Comparison of ENCODE assay signal across 10 cellular contexts in the genomic region with DNA sequence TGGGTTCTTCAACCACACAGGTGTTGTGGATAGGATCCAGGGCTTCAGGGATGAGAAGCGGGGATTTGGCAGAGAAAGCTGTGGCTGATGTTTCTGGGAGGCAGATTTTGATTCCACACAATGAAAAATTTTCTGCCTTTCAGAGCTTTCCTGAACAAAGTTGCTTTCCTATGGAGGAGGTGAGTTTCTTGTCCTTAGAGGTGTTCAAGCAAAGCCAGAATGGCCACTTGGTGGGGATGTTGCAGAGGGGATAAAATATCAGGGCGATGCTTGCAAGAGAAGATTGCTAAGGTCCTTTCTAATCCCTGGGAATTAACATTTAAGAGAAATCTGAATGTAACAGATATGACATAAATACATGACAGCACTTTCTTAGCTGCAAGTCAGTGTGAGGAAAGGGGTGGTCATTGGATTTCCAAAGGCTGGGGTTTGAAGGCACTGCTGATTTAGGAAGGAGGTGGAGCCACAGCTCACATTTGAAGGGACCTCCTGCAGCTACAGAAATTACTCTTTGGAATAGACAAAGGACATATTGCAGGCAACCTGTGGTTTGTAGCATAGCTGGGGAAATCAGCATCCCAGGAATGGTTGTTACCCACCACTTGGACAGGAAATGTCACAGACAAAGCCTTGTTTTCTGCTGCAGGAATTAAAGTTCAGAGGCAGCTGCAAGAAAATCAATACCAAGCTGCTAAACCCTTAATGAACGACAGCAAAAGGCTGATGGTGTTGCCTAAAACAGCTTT.
DNase-seq lines count a peak whose midpoint lies in the region; ATAC-seq and TF ChIP-seq lines count a peak whose summit lies in the region.
"Had no signal": no experiment of that assay in that cellular context is flagged by ENCODE, and none has a peak within 500 bp of the region (broad histone marks: within the 10 kb centered on the region; RNA-seq: fewer than 3 reads in every experiment).

No MANE protein-coding gene starts in this region.

- no peak for TF ChIP-seq POLR2A in body of pancreas (IDR thresholded peaks at IDR 0.05)

- TF ChIP-seq CTCF in GM12873 (IDR thresholded peaks at IDR 0.05; ENCODE audit: insufficient read depth, low read depth, low read length, missing control alignments) (peak; percentile 26), coronary artery (IDR thresholded peaks at IDR 0.05) (no peak), body of pancreas (IDR thresholded peaks at IDR 0.05) (peak in 3 of 7 experiments; percentile 5 to 10 (median 7))

- H3K27me3 ChIP-seq in body of pancreas = no peaks in the 10 kb centered on the region

- H3K4me3 ChIP-seq in coronary artery (no peak overlapping the region), body of pancreas (no peak overlapping the region)

- no peaks in the 10 kb centered on the region for H3K36me3 ChIP-seq in body of pancreas (replicated peaks in 1 of 2; ENCODE audit: insufficient read depth in 1 of 2, low read depth in 2 of 2)

- H3K27ac ChIP-seq in coronary artery (no peak overlapping the region), body of pancreas (no peak overlapping the region)

- intact Hi-C loops in body of pancreas (cut with DNase I) = no loop called here

- WGBS in body of pancreas, 2 donors = 47 to 53% methylated on average over 3 of the region's 3 CpGs

- no peaks in the 10 kb centered on the region for H3K9me3 ChIP-seq in body of pancreas

- no peaks in the 10 kb centered on the region for H3K4me1 ChIP-seq in body of pancreas

- peak; percentile 46 for DNase-seq in COLO668 (lab: John Stamatoyannopoulos, UW; ENCODE audit: unreplicated experiment)
- DNase-seq in NCI-H82 treated with DMSO at 0.1 percent for 48 hours (lab: John Stamatoyannopoulos, UW; ENCODE audit: unreplicated experiment) = peak; percentile 17
- peak; percentile 33 for DNase-seq in iPS DF 19.7 (ENCODE audit: low read depth, low spot score)
- no peak for DNase-seq in coronary artery (ENCODE audit: low spot score)
- DNase-seq in body of pancreas = no peak
- DNase-seq in LoVo (ENCODE audit: low spot score) = no peak
- no peak for DNase-seq in AG08396 (ENCODE audit: low spot score)
- DNase-seq: activated T-cell treated with anti-CD3 and anti-CD28 coated beads, Interleukin-2, amount 50 U/mL, for 1 hour; stimulated activated naive B cell treated with anti-CD40 and anti-IgM and Interleukin-4, amounts not matched to agents 10 μg/mL and 1 μg/mL and 100 μg/mL, for 72 hours had no signal

- no peak for ATAC-seq in body of pancreas
- ATAC-seq: stimulated activated naive B cell treated with anti-CD40 and anti-IgM and Interleukin-4, amounts not matched to agents 10 μg/mL and 1 μg/mL and 100 μg/mL, for 72 hours had no signal

Comparison
In these comparisons a context has a peak if more than half of its experiments do, and no peak if none do; other contexts are left out.
1. DNase-seq: peak in COLO668 (single experiment), NCI-H82 treated with DMSO at 0.1 percent for 48 hours (single experiment) and iPS DF 19.7 (single experiment); none in coronary artery (single experiment), body of pancreas (0 of 4), LoVo (single experiment) and AG08396 (single experiment).